ENCODE assay signal across 1 cellular context in the genomic region with DNA sequence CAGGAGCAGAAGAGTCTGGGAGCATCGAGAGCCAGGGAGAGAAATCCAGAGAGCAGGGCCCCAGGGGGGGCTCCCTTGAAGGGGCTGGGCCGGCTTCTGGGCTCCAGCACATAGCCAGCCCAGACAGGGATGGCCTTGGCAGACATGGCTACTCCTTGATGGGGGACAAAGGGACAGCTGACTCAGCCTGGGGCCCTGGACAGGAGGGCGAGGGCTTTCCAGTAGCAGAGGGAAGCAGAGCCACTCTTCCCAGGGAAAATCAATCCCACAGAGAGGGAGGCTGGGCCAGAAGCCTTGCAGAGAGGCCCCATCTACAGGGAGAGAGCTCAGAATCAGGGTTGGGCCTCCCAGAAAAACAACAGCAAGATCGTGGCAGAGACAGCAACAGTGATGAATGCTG.
TF ChIP-seq lines count a peak whose summit lies in the region.

No MANE protein-coding gene starts in this region.

TF ChIP-seq in SK-N-SH, 30 proteins besides CTCF, POLR2A, EP300 and RAD21 (continued from another document):
- no peak for TF ChIP-seq JUND (IDR thresholded peaks at IDR 0.05)
- TF ChIP-seq SMC3 (IDR thresholded peaks at IDR 0.05; ENCODE audit: low read depth, low read length): no peak
- TF ChIP-seq, protein P1, sequence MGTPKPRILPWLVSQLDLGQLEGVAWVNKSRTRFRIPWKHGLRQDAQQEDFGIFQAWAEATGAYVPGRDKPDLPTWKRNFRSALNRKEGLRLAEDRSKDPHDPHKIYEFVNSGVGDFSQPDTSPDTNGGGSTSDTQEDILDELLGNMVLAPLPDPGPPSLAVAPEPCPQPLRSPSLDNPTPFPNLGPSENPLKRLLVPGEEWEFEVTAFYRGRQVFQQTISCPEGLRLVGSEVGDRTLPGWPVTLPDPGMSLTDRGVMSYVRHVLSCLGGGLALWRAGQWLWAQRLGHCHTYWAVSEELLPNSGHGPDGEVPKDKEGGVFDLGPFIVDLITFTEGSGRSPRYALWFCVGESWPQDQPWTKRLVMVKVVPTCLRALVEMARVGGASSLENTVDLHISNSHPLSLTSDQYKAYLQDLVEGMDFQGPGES (IDR thresholded peaks at IDR 0.05; ENCODE audit: low read depth, low read length): no peak
- no peak for TF ChIP-seq RCOR1 (IDR thresholded peaks at IDR 0.05; ENCODE audit: low read length)
- TF ChIP-seq, protein P2, sequence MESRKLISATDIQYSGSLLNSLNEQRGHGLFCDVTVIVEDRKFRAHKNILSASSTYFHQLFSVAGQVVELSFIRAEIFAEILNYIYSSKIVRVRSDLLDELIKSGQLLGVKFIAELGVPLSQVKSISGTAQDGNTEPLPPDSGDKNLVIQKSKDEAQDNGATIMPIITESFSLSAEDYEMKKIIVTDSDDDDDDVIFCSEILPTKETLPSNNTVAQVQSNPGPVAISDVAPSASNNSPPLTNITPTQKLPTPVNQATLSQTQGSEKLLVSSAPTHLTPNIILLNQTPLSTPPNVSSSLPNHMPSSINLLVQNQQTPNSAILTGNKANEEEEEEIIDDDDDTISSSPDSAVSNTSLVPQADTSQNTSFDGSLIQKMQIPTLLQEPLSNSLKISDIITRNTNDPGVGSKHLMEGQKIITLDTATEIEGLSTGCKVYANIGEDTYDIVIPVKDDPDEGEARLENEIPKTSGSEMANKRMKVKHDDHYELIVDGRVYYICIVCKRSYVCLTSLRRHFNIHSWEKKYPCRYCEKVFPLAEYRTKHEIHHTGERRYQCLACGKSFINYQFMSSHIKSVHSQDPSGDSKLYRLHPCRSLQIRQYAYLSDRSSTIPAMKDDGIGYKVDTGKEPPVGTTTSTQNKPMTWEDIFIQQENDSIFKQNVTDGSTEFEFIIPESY (IDR thresholded peaks at IDR 0.05; ENCODE audit: borderline replicate concordance, low read depth): no peak
- TF ChIP-seq, protein P3, sequence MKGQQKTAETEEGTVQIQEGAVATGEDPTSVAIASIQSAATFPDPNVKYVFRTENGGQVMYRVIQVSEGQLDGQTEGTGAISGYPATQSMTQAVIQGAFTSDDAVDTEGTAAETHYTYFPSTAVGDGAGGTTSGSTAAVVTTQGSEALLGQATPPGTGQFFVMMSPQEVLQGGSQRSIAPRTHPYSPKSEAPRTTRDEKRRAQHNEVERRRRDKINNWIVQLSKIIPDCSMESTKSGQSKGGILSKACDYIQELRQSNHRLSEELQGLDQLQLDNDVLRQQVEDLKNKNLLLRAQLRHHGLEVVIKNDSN (IDR thresholded peaks at IDR 0.05; ENCODE audit: borderline replicate concordance, low read depth): no peak
- TF ChIP-seq SIN3A (IDR thresholded peaks at IDR 0.05; ENCODE audit: borderline replicate concordance, low read depth, low read length): no peak
- no peak for TF ChIP-seq GATA2 (CRISPR knock-in tag; IDR thresholded peaks at IDR 0.05)
- no peak for TF ChIP-seq FOXM1 (IDR thresholded peaks at IDR 0.05; ENCODE audit: low read depth)
- TF ChIP-seq, protein P4, sequence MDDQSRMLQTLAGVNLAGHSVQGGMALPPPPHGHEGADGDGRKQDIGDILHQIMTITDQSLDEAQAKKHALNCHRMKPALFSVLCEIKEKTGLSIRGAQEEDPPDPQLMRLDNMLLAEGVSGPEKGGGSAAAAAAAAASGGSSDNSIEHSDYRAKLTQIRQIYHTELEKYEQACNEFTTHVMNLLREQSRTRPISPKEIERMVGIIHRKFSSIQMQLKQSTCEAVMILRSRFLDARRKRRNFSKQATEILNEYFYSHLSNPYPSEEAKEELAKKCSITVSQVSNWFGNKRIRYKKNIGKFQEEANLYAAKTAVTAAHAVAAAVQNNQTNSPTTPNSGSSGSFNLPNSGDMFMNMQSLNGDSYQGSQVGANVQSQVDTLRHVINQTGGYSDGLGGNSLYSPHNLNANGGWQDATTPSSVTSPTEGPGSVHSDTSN (IDR thresholded peaks at IDR 0.05): no peak
- TF ChIP-seq, protein P5, sequence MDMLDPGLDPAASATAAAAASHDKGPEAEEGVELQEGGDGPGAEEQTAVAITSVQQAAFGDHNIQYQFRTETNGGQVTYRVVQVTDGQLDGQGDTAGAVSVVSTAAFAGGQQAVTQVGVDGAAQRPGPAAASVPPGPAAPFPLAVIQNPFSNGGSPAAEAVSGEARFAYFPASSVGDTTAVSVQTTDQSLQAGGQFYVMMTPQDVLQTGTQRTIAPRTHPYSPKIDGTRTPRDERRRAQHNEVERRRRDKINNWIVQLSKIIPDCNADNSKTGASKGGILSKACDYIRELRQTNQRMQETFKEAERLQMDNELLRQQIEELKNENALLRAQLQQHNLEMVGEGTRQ (IDR thresholded peaks at IDR 0.05; ENCODE audit: borderline replicate concordance, low read depth, low read length): no peak
TF ChIP-seq in SK-N-SH: peak in this region for 0.
